Comparison of ENCODE assay signal across 1 cellular context in genomic region chr12:11171145-11171952, GRCh38.
TF ChIP-seq lines count a peak whose summit lies in the region.

Gene SMIM10L1, plus strand, starts transcription at chr12:11171194. Its CDS starts 163 bp downstream, at chr12:11171357.

TF ChIP-seq in K562, 482 proteins besides CTCF, POLR2A, EP300 and RAD21 (continued from another document and continues in another):
- TF ChIP-seq AFF1 (IDR thresholded peaks at IDR 0.05; ENCODE audit: low read depth in 1 of 2, partially characterized antibody in 2 of 2) (peak in 1 of 2 experiments; percentile 39), E2F4 (CRISPR knock-in tag; IDR thresholded peaks at IDR 0.05; ENCODE audit: low read depth) (no peak; the same call in 1 of the 2 replicates), RBM17 (IDR thresholded peaks at IDR 0.05; ENCODE audit: borderline replicate concordance, low read depth, low read length) (no peak), U2AF2 (optimal IDR thresholded peaks at IDR 0.05; ENCODE audit: low read depth, low read length) (no peak), ZNF778 (CRISPR knock-in tag; IDR thresholded peaks at IDR 0.05) (no peak), RHOXF2B (CRISPR knock-in tag; conservative IDR thresholded peaks at IDR 0.05) (no peak), TAF1 (IDR thresholded peaks at IDR 0.05; ENCODE audit: control insufficient read depth, extremely low read depth, insufficient read depth, low read length, severe bottlenecking) (peak; percentile 40), NFYB (IDR thresholded peaks at IDR 0.05; ENCODE audit: extremely low read depth, insufficient read length) (no peak), MBD2 (IDR thresholded peaks at IDR 0.05; ENCODE audit: borderline replicate concordance, low read depth) (peak; percentile 34; the same call in 1 of the 2 replicates), ZNF79 (CRISPR knock-in tag; IDR thresholded peaks at IDR 0.05; ENCODE audit: low read depth) (no peak), PURB (CRISPR knock-in tag; IDR thresholded peaks at IDR 0.05; ENCODE audit: low read depth) (no peak), ZNF740 (CRISPR knock-in tag; IDR thresholded peaks at IDR 0.05) (no peak), ZNF740 (tag; IDR thresholded peaks at IDR 0.05) (no peak), E2F1 (CRISPR knock-in tag; IDR thresholded peaks at IDR 0.05) (peak; percentile 24; the same call in 1 of the 2 replicates), MECOM (CRISPR knock-in tag; IDR thresholded peaks at IDR 0.05) (no peak), AFF4 (CRISPR knock-in tag; IDR thresholded peaks at IDR 0.05) (peak; percentile 66), PBX2 (CRISPR knock-in tag; IDR thresholded peaks at IDR 0.05; ENCODE audit: low read depth) (no peak), PBX2 (tag; conservative IDR thresholded peaks at IDR 0.05; ENCODE audit: low read depth) (no peak), MGA (IDR thresholded peaks at IDR 0.05) (peak; percentile 38; the same call in 1 of the 2 replicates), BCOR (IDR thresholded peaks at IDR 0.05) (no peak), ZNF232 (CRISPR knock-in tag; IDR thresholded peaks at IDR 0.05) (no peak), CCAR2 (IDR thresholded peaks at IDR 0.05; ENCODE audit: low read depth, low read length) (no peak)
